ENCODE assay signal across 18 cellular contexts in genomic region chr2:33425660-33426059, GRCh38. TPM values are rescaled to one million over a fixed set of nuclear protein-coding genes. Genes with fewer than 3 reads are reported as not detected.
DNase-seq lines count a peak whose midpoint lies in the region; ATAC-seq, FAIRE-seq and TF ChIP-seq lines count a peak whose summit lies in the region.
"Had no signal": no experiment of that assay in that cellular context is flagged by ENCODE, and none has a peak within 500 bp of the region (broad histone marks: within the 10 kb centered on the region; RNA-seq: fewer than 3 reads in every experiment).

No MANE protein-coding gene starts in this region.

- H3K9me2 ChIP-seq in SK-N-SH: no peaks in the 10 kb centered on the region

- H3F3A ChIP-seq in SK-N-SH (replicated peaks; ENCODE audit: insufficient read depth): peaks cover 50% of the 10 kb centered on the region

- no peak overlapping the region for H2AFZ ChIP-seq in SK-N-SH (ENCODE audit: low read depth)

- H3K27me3 ChIP-seq in SK-N-SH (ENCODE audit: insufficient read depth): no peaks in the 10 kb centered on the region
- H3K27me3 ChIP-seq: BLaER1, gastrocnemius medialis, pancreas had no signal

- 0 out of 2 replicates have a peak overlapping the region, but pooled peaks have one; percentile 17 for H3K4me2 ChIP-seq in SK-N-SH
- H3K4me2 ChIP-seq: BLaER1 had no signal

- POLR2A ChIA-PET in SK-N-SH (lab: Yijun Ruan, JAX): no interaction called here

- TF ChIP-seq CTCF in SK-N-SH (IDR thresholded peaks at IDR 0.05) (no peak), fibroblast of mammary gland (conservative IDR thresholded peaks at IDR 0.05; ENCODE audit: control insufficient read depth, insufficient read depth, low read depth, low read length) (no peak)

- no peak for TF ChIP-seq RAD21 in SK-N-SH (IDR thresholded peaks at IDR 0.05; ENCODE audit: low read length)

- TF ChIP-seq POLR2A in H54 (IDR thresholded peaks at IDR 0.05; ENCODE audit: low read depth, low read length): no peak

- peak in 1 of 2 experiments; percentile 68; a peak in 1 of 4 replicates for TF ChIP-seq EP300 in SK-N-SH (IDR thresholded peaks at IDR 0.05; ENCODE audit: borderline replicate concordance in 1 of 2, low read depth in 1 of 2, low read length in 1 of 2)

- no peak for ATAC-seq in HG02642 (IDR thresholded peaks at IDR 0.05; ENCODE audit: poor library complexity, unreplicated experiment)
- ATAC-seq: activated T-cell treated with anti-CD3 and anti-CD28 coated beads, Interleukin-2, amount 50 U/mL, for 4 hours; effector memory CD8-positive, alpha-beta T cell; gastrocnemius medialis; left ventricle myocardium superior; pancreas had no signal

- CTCF ChIA-PET in SK-N-SH (lab: Yijun Ruan, JAX): interaction anchor here (0.5 kb wide), 1 partner anchor 683 kb away, joined by 3 read pairs; no protein-coding TSS in a partner anchor

- no peaks in the 10 kb centered on the region for H3K36me3 ChIP-seq in SK-N-SH (replicated peaks in 1 of 2; ENCODE audit: control insufficient read depth in 1 of 2, insufficient read depth in 2 of 2, low read length in 1 of 2)
- H3K36me3 ChIP-seq: BLaER1, gastrocnemius medialis, pancreas had no signal

- FAIRE-seq in H54 (lab: Jason Lieb, UNC): no peak
- no peak for FAIRE-seq in urothelium cell line (lab: Jason Lieb, UNC)
- FAIRE-seq: pancreas had no signal

- peak overlapping the region; percentile 32; the same call in 1 of the 2 replicates for H3K9ac ChIP-seq in SK-N-SH
- H3K9ac ChIP-seq: BLaER1 had no signal

- H3K9me3 ChIP-seq in SK-N-SH: no peaks in the 10 kb centered on the region
- H3K9me3 ChIP-seq: BLaER1, gastrocnemius medialis, pancreas had no signal

- no peaks in the 10 kb centered on the region for H3K79me2 ChIP-seq in SK-N-SH (ENCODE audit: insufficient read depth)

- peaks cover 0 to 23% of the 10 kb centered on the region in 2 experiments; a peak in 2 of 4 replicates for H3K4me1 ChIP-seq in SK-N-SH (ENCODE audit: control insufficient read depth in 1 of 2, insufficient read depth in 2 of 2, low read depth in 1 of 2, low read length in 1 of 2)
- H3K4me1 ChIP-seq: BLaER1, gastrocnemius medialis, pancreas had no signal

- DNase-seq in H54 (ENCODE audit: insufficient read length, low spot score) (peak; percentile 19), SK-N-SH (no peak), fibroblast of mammary gland (ENCODE audit: low read depth) (peak; percentile 86), urothelium cell line (ENCODE audit: low spot score) (peak; percentile 38), NCI-H2196 treated with DMSO at 0.1 percent for 48 hours (lab: John Stamatoyannopoulos, UW; ENCODE audit: unreplicated experiment) (no peak), epidermal melanocyte (ENCODE audit: insufficient read length, low spot score) (no peak)
- DNase-seq: activated CD4-positive, alpha-beta T cell treated with anti-CD3 and anti-CD28 coated beads, Interleukin-2, amount 50 U/mL, for 48 hours; activated T-cell treated with anti-CD3 and anti-CD28 coated beads, Interleukin-2, amount 50 U/mL, for 4 hours; effector memory CD8-positive, alpha-beta T cell; gastrocnemius medialis; left ventricle myocardium superior; MV-4-11; NCI-H2029 treated with DMSO at 0.1 percent for 48 hours; NCI-H526; pancreas; stimulated activated CD4-positive, alpha-beta T cell treated with anti-CD3 and anti-CD28 coated beads, Interleukin-4, amount 100 ng/mL, for 24 hours had no signal

- H4K20me1 ChIP-seq in SK-N-SH (ENCODE audit: insufficient read depth): no peaks in the 10 kb centered on the region
- H4K20me1 ChIP-seq: BLaER1 had no signal

- peak overlapping the region; percentile 59 to 91; a peak in 3 of 4 replicates for H3K27ac ChIP-seq in SK-N-SH (ENCODE audit: low read depth in 2 of 2, low read length in 1 of 2)
- H3K27ac ChIP-seq: BLaER1, gastrocnemius medialis, pancreas had no signal

- H3K4me3 ChIP-seq in SK-N-SH (ENCODE audit: low read depth in 2 of 2, low read length in 1 of 2): no peak overlapping the region
- H3K4me3 ChIP-seq in fibroblast of mammary gland (ENCODE audit: control insufficient read depth, low read depth, low read length): no peak overlapping the region
- H3K4me3 ChIP-seq: BLaER1, gastrocnemius medialis, pancreas had no signal

TF ChIP-seq in SK-N-SH, 30 proteins besides CTCF, POLR2A, EP300 and RAD21:
- TF ChIP-seq PBX3 (IDR thresholded peaks at IDR 0.05) (peak; percentile 57), JUND (IDR thresholded peaks at IDR 0.05) (peak; percentile 58), NFIC (IDR thresholded peaks at IDR 0.05; ENCODE audit: borderline replicate concordance) (peak; percentile 51), RXRA (IDR thresholded peaks at IDR 0.05; ENCODE audit: borderline replicate concordance, low read depth) (peak; percentile 41; the same call in 1 of the 2 replicates), EZH2phosphoT487 (IDR thresholded peaks at IDR 0.05; ENCODE audit: borderline replicate concordance, low read depth) (no peak), MAX (IDR thresholded peaks at IDR 0.05; ENCODE audit: low read depth) (no peak), CHD2 (IDR thresholded peaks at IDR 0.05; ENCODE audit: low read length, partially characterized antibody) (no peak), POLR2AphosphoS5 (IDR thresholded peaks at IDR 0.05; ENCODE audit: low read depth, low read length) (no peak), TCF12 (IDR thresholded peaks at IDR 0.05) (peak; percentile 64; the same call in 1 of the 2 replicates), USF2 (IDR thresholded peaks at IDR 0.05; ENCODE audit: borderline replicate concordance, low read depth, low read length) (no peak), TEAD4 (IDR thresholded peaks at IDR 0.05; ENCODE audit: borderline replicate concordance, insufficient read depth) (0 out of 2 replicates have a peak, but pooled peaks have one; percentile 27), FOSL2 (IDR thresholded peaks at IDR 0.05; ENCODE audit: borderline replicate concordance, low read depth) (peak; percentile 61; the same call in 1 of the 2 replicates)

RNA-seq across cellular contexts. Expression of gene RASGRP3, which starts 50.8 kb away (rescaled TPM):
- polyA plus RNA-seq in SK-N-SH (2012; rRNA removed): 72.5 and 152 TPM in 2 replicates
- polyA plus RNA-seq in SK-N-SH (2012; cell fraction: cytosol; rRNA removed): 26.2 and 31.8 TPM in 2 replicates
- polyA plus RNA-seq in SK-N-SH (2012; cell fraction: nucleus; rRNA removed): 604 and 757 TPM in 2 replicates

Comparison
In these comparisons a context has a peak if more than half of its experiments do, and no peak if none do; other contexts are left out.
1. DNase-seq: peak in H54 (single experiment), fibroblast of mammary gland (single experiment) and urothelium cell line (single experiment); none in SK-N-SH (single experiment), NCI-H2196 treated with DMSO at 0.1 percent for 48 hours (single experiment) and epidermal melanocyte (single experiment).